1 cellular context compared by ENCODE assay signal in genomic region chr3:28348637-28349396, GRCh38.
TF ChIP-seq lines count a peak whose summit lies in the region.

TSS of gene AZI2 (minus strand) at chr3:28348824. CDS start at chr3:28340617, 8,207 bp downstream.
TSS of gene ZCWPW2 (plus strand) at chr3:28348721. CDS start at chr3:28413069, 64,348 bp downstream.

TF ChIP-seq in HepG2, 621 proteins besides CTCF, POLR2A, EP300 and RAD21 (continued from another document and continues in another):
- TF ChIP-seq MLXIP (CRISPR knock-in tag; IDR thresholded peaks at IDR 0.05; ENCODE audit: borderline replicate concordance) (no peak), SIN3B (IDR thresholded peaks at IDR 0.05; ENCODE audit: low read length) (no peak), DBP (CRISPR knock-in tag; IDR thresholded peaks at IDR 0.05; ENCODE audit: not compliant biosample characterization) (no peak), ZNF704 (CRISPR knock-in tag; IDR thresholded peaks at IDR 0.05; ENCODE audit: borderline replicate concordance) (no peak; the same call in 1 of the 2 replicates), BRD4 (CRISPR knock-in tag; IDR thresholded peaks at IDR 0.05) (peak; percentile 41; the same call in 1 of the 2 replicates), IKZF1 (IDR thresholded peaks at IDR 0.05) (no peak), RNF219 (CRISPR knock-in tag; IDR thresholded peaks at IDR 0.05) (no peak), ZFP36 (IDR thresholded peaks at IDR 0.05; ENCODE audit: borderline replicate concordance, low read depth, low read length, partially characterized antibody) (no peak), MAFK (conservative IDR thresholded peaks at IDR 0.05 in 1 of 2, IDR thresholded peaks at IDR 0.05 in 1 of 2; ENCODE audit: low read length in 2 of 2) (no peak), ARID2 (CRISPR knock-in tag; IDR thresholded peaks at IDR 0.05; ENCODE audit: borderline replicate concordance) (peak; percentile 18; the same call in 1 of the 2 replicates), FOXJ3 (CRISPR knock-in tag; IDR thresholded peaks at IDR 0.05; ENCODE audit: borderline replicate concordance) (peak; percentile 79; the same call in 1 of the 2 replicates), ZNF781 (CRISPR knock-in tag; IDR thresholded peaks at IDR 0.05; ENCODE audit: borderline replicate concordance, not compliant biosample characterization) (peak; percentile 75), HOXD1 (CRISPR knock-in tag; IDR thresholded peaks at IDR 0.05) (no peak), ZNF547 (CRISPR knock-in tag; IDR thresholded peaks at IDR 0.05) (peak; percentile 87; the same call in 1 of the 2 replicates), MTERF4 (CRISPR knock-in tag; IDR thresholded peaks at IDR 0.05) (no peak), EEA1 (CRISPR knock-in tag; IDR thresholded peaks at IDR 0.05; ENCODE audit: borderline replicate concordance) (no peak), MAFG (CRISPR knock-in tag; IDR thresholded peaks at IDR 0.05) (no peak), NONO (IDR thresholded peaks at IDR 0.05) (no peak), NONO (CRISPR knock-in tag; conservative IDR thresholded peaks at IDR 0.05) (peak; percentile 80), ZNF382 (CRISPR knock-in tag; IDR thresholded peaks at IDR 0.05; ENCODE audit: borderline replicate concordance) (no peak), LBX2 (CRISPR knock-in tag; IDR thresholded peaks at IDR 0.05; ENCODE audit: borderline replicate concordance) (no peak), PHF20 (CRISPR knock-in tag; IDR thresholded peaks at IDR 0.05) (peak; percentile 82), AFF4 (CRISPR knock-in tag; IDR thresholded peaks at IDR 0.05) (no peak), FOXC1 (CRISPR knock-in tag; IDR thresholded peaks at IDR 0.05; ENCODE audit: borderline replicate concordance) (peak; percentile 45; the same call in 1 of the 2 replicates), ZBTB42 (CRISPR knock-in tag; IDR thresholded peaks at IDR 0.05) (peak; percentile 48; the same call in 1 of the 2 replicates), XRCC5 (optimal IDR thresholded peaks at IDR 0.05; ENCODE audit: low read length) (peak; percentile 70), ZBTB25 (CRISPR knock-in tag; IDR thresholded peaks at IDR 0.05) (peak; percentile 83; the same call in 1 of the 2 replicates), IRF1 (CRISPR knock-in tag; IDR thresholded peaks at IDR 0.05; ENCODE audit: low read depth) (0 out of 2 replicates have a peak, but pooled peaks have one; percentile 48), ZNF678 (CRISPR knock-in tag; IDR thresholded peaks at IDR 0.05) (no peak; the same call in 1 of the 2 replicates), PRPF4 (IDR thresholded peaks at IDR 0.05; ENCODE audit: low read depth, low read length, poor library complexity, severe bottlenecking) (peak; percentile 58), SCMH1 (CRISPR knock-in tag; IDR thresholded peaks at IDR 0.05; ENCODE audit: borderline replicate concordance) (no peak), ZNF609 (CRISPR knock-in tag; IDR thresholded peaks at IDR 0.05; ENCODE audit: borderline replicate concordance) (peak; percentile 78; the same call in 1 of the 2 replicates), ZBTB20 (CRISPR knock-in tag; IDR thresholded peaks at IDR 0.05; ENCODE audit: borderline replicate concordance, low read depth) (peak; percentile 76; the same call in 1 of the 2 replicates), ZKSCAN8 (CRISPR knock-in tag; IDR thresholded peaks at IDR 0.05; ENCODE audit: borderline replicate concordance) (no peak; the same call in 1 of the 2 replicates), SYNCRIP (IDR thresholded peaks at IDR 0.05; ENCODE audit: insufficient read depth, low read depth, low read length) (no peak), DR1 (CRISPR knock-in tag; IDR thresholded peaks at IDR 0.05) (peak; percentile 38)
